8 cellular contexts compared by ENCODE assay signal in genomic region chrX:154547245-154548027, GRCh38. TPM values are rescaled to one million over a fixed set of nuclear protein-coding genes. Genes with fewer than 3 reads are reported as not detected.
DNase-seq lines count a peak whose midpoint lies in the region; ATAC-seq and TF ChIP-seq lines count a peak whose summit lies in the region.

Gene IKBKG, plus strand, starts transcription at chrX:154547620. Its CDS starts 4,383 bp downstream, at chrX:154552003.

- H3K27me3 Mint-ChIP-seq in GM23338 (ENCODE audit: insufficient read depth, low read depth, poor library complexity) (peaks cover 9% of the 10 kb centered on the region), natural killer cell (ENCODE audit: low read depth in 2 of 2) (no peaks in the 10 kb centered on the region)

- H3K9me3 ChIP-seq in DOHH2 (ENCODE audit: control insufficient read depth, insufficient read depth, low read length) (no peaks in the 10 kb centered on the region), fibroblast of lung (ENCODE audit: control insufficient read depth, insufficient read depth, low read depth, low read length) (no peaks in the 10 kb centered on the region)

- H3K4me3 Mint-ChIP-seq in GM23338 = peak within 1 kb of the TSS; percentile 89
- H3K4me3 Mint-ChIP-seq in natural killer cell = peak within 1 kb of the TSS; percentile 87

- no peaks in the 10 kb centered on the region for H3K9me2 ChIP-seq in DOHH2 (replicated peaks; ENCODE audit: control insufficient read depth, low read length)
- H3K9me2 ChIP-seq in GM23338 (ENCODE audit: insufficient read depth) = no peaks in the 10 kb centered on the region

- H3K79me2 ChIP-seq in DOHH2 (ENCODE audit: control insufficient read depth, low read length) (peaks cover 58% of the 10 kb centered on the region), GM23338 (replicated peaks; ENCODE audit: insufficient read depth) (peaks cover 31% of the 10 kb centered on the region), fibroblast of lung (ENCODE audit: control insufficient read depth, insufficient read depth, low read length) (peaks cover 57% of the 10 kb centered on the region)

- H3K9ac ChIP-seq in fibroblast of lung (ENCODE audit: insufficient read depth, low read length) = peak within 1 kb of the TSS; percentile 83

- H3K4me3 ChIP-seq in DOHH2 (ENCODE audit: low read length) (peak within 1 kb of the TSS; percentile 89), GM23338 (peak within 1 kb of the TSS; percentile 85), fibroblast of lung (replicated peaks in 1 of 4; ENCODE audit: control extremely low read depth in 1 of 4, insufficient read depth in 1 of 4, low read depth in 3 of 4, low read length in 4 of 4) (peak within 1 kb of the TSS; percentile 71 to 97 (median 77))

- H4K20me1 ChIP-seq in DOHH2 (ENCODE audit: control insufficient read depth, insufficient read depth, low read depth, low read length) = no peaks in the 10 kb centered on the region
- no peaks in the 10 kb centered on the region for H4K20me1 ChIP-seq in GM23338 (replicated peaks; ENCODE audit: insufficient read depth)
- H4K20me1 ChIP-seq in fibroblast of lung (ENCODE audit: control insufficient read depth, extremely low read depth, insufficient read depth, low read length) = no peaks in the 10 kb centered on the region

- H3K9me3 Mint-ChIP-seq in GM23338 = no peaks in the 10 kb centered on the region
- H3K9me3 Mint-ChIP-seq in natural killer cell = no peaks in the 10 kb centered on the region

- ATAC-seq in GM23338 (peak; percentile 86), natural killer cell (peak; percentile 79 to 94 (median 81))

- peak within 1 kb of the TSS; percentile 96 for H3K27ac Mint-ChIP-seq in GM23338
- H3K27ac Mint-ChIP-seq in natural killer cell = peak within 1 kb of the TSS; percentile 90 to 93

- H3K27ac ChIP-seq in DOHH2 (ENCODE audit: low read depth, low read length) = peak within 1 kb of the TSS; percentile 91
- H3K27ac ChIP-seq in GM23338 (ENCODE audit: low read depth) = peak within 1 kb of the TSS; percentile 88
- H3K27ac ChIP-seq in fibroblast of lung (ENCODE audit: insufficient read depth, low read length) = peak within 1 kb of the TSS; percentile 97

- H3K4me1 Mint-ChIP-seq in GM23338 = peaks cover 10% of the 10 kb centered on the region
- H3K4me1 Mint-ChIP-seq in natural killer cell = peaks cover 21 to 51% of the 10 kb centered on the region in 2 donors

- peak; percentile 86 for DNase-seq in GM23338 (ENCODE audit: low spot score)
- peak; percentile 83 for DNase-seq in LHCN-M2 (ENCODE audit: low read depth)
- peak; percentile 93 for DNase-seq in RPMI8226
- peak; percentile 69 to 80 for DNase-seq in activated T-helper 1 cell treated with anti-CD3 and anti-CD28 coated beads, Interleukin-2, amount 50 U/mL, for 16 hours (ENCODE audit: low read depth in 1 of 2, low spot score in 1 of 2)
- DNase-seq in fibroblast of lung (ENCODE audit: low read depth in 2 of 2) = peak; percentile 85 to 89
- peak; percentile 90 for DNase-seq in natural killer cell
- peak; percentile 84 to 95 (median 89) for DNase-seq in stimulated activated naive CD4-positive, alpha-beta T cell (lab: John Stamatoyannopoulos, UW)

- H3K4me2 ChIP-seq in DOHH2 (ENCODE audit: low read length) = peak within 1 kb of the TSS; percentile 82
- peak within 1 kb of the TSS; percentile 91 for H3K4me2 ChIP-seq in GM23338
- H3K4me2 ChIP-seq in fibroblast of lung (ENCODE audit: extremely low read depth, insufficient read depth, low read length) = peak within 1 kb of the TSS; percentile 90

- intact Hi-C loops in natural killer cell (cut with micrococcal nuclease) = no loop called here

- H3K4me1 ChIP-seq in DOHH2 (ENCODE audit: control insufficient read depth, low read length) (peaks cover 8% of the 10 kb centered on the region), GM23338 (ENCODE audit: insufficient read depth) (no peaks in the 10 kb centered on the region), fibroblast of lung (ENCODE audit: control insufficient read depth, extremely low read depth, insufficient read depth, low read length) (peaks cover 1% of the 10 kb centered on the region)

- H3F3A ChIP-seq in DOHH2 (ENCODE audit: control insufficient read depth, insufficient read depth) (no peaks in the 10 kb centered on the region), GM23338 (replicated peaks; ENCODE audit: low read depth) (0 out of 2 replicates have a peak, but pooled peaks cover 2% of the 10 kb centered on the region)

- H3K36me3 ChIP-seq in DOHH2 (ENCODE audit: control insufficient read depth, low read length) (peaks cover 18% of the 10 kb centered on the region), GM23338 (ENCODE audit: insufficient read depth) (no peaks in the 10 kb centered on the region), fibroblast of lung (ENCODE audit: control insufficient read depth, insufficient read depth, low read length) (peaks cover 5% of the 10 kb centered on the region)

- H3K27me3 ChIP-seq in DOHH2 (ENCODE audit: control insufficient read depth, low read length) (no peaks in the 10 kb centered on the region), GM23338 (ENCODE audit: insufficient read depth) (no peaks in the 10 kb centered on the region), fibroblast of lung (ENCODE audit: control insufficient read depth, insufficient read depth, low read length) (no peaks in the 10 kb centered on the region)

- TF ChIP-seq CTCF in DOHH2 (IDR thresholded peaks at IDR 0.05; ENCODE audit: low read depth, low read length, poor library complexity, severe bottlenecking) = no peak
- no peak for TF ChIP-seq CTCF in GM23338 (conservative IDR thresholded peaks at IDR 0.05; ENCODE audit: low read depth in 2 of 2)
- TF ChIP-seq CTCF in fibroblast of lung (conservative IDR thresholded peaks at IDR 0.05 in 1 of 2, IDR thresholded peaks at IDR 0.05 in 1 of 2; ENCODE audit: low read depth in 1 of 2, low read length in 2 of 2) = no peak
- TF ChIP-seq CTCF in natural killer cell (IDR thresholded peaks at IDR 0.05) = no peak

- H2AFZ ChIP-seq in GM23338 (no peak within 1 kb of the TSS), fibroblast of lung (ENCODE audit: low read length) (no peak within 1 kb of the TSS)

- H3K36me3 Mint-ChIP-seq in GM23338 (ENCODE audit: low read depth) = peaks cover 22% of the 10 kb centered on the region
- no peaks in the 10 kb centered on the region for H3K36me3 Mint-ChIP-seq in natural killer cell

TF ChIP-seq in GM23338, 12 proteins besides CTCF, POLR2A, EP300 and RAD21:
- no peak for TF ChIP-seq ZNF114 (CRISPR knock-in tag; IDR thresholded peaks at IDR 0.05)
- TF ChIP-seq ETS1 (IDR thresholded peaks at IDR 0.05) = 0 out of 2 replicates have a peak, but pooled peaks have one; percentile 30
TF ChIP-seq in GM23338: peak in this region for 1.

RNA-seq across cellular contexts. Expression of gene IKBKG, which starts in this region (rescaled TPM):
- 13.5 and 14.9 TPM in 2 replicates for total RNA-seq in GM23338 (2014; rRNA removed; shearing (Covaris generic))
- 11.5 and 12.6 TPM in 2 replicates for polyA plus RNA-seq in GM23338 (2016; fragmentation: Nextera tagmentation; extraction: Ambion mirVana)
- 21.5 and 22.4 TPM in 2 replicates for total RNA-seq in LHCN-M2 (2014; rRNA removed)
- polyA plus RNA-seq in LHCN-M2 (2012) = 30.3 TPM
- total RNA-seq in fibroblast of lung = 8.7 and 20.1 TPM in 2 replicates
- 14.8 and 27.8 TPM in 2 replicates for polyA plus RNA-seq in fibroblast of lung
- 23.2 and 43.0 TPM in 2 replicates for polyA plus RNA-seq in fibroblast of lung (2012)
- 14.0 and 19.4 TPM in 2 replicates for polyA minus RNA-seq in fibroblast of lung (ENCODE audit: low replicate concordance)
- 10 to 100 TPM; 64.8 to 84.6 (median 84.1) TPM for total RNA-seq in natural killer cell

Comparison
In these comparisons a context has a peak if more than half of its experiments do, and no peak if none do; other contexts are left out.
1. Peak in every context shown above with its lines: DNase-seq, ATAC-seq, H3K4me3 ChIP-seq and H3K27ac ChIP-seq.